ENCODE assay signal across 22 cellular contexts in the genomic region with DNA sequence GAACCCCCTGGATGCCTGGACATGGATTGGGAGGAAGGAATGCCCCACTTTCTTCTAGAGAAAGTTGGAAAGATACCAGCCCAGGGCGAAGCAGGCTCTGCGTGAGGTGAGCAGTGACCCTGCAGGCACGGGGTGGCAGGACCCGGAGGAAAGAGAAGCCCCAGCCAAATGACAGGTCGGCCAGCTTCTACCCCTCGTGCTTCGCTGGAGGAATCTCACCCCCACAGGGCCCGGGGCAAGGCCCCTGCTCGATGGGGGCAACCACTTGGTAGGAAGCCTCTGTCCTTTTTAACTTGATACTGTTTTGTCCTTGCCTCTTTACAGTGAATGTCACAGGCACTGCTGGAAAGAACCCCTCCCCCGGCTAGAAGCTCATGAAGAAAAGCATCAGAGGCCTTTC.
"Had no signal": no experiment of that assay in that cellular context is flagged by ENCODE, and none has a peak within 500 bp of the region (broad histone marks: within the 10 kb centered on the region; RNA-seq: fewer than 3 reads in every experiment).

No MANE protein-coding gene starts in this region.

- H3K27me3 Mint-ChIP-seq: activated naive CD4-positive, alpha-beta T cell treated with anti-CD3 and anti-CD28 coated beads, Interleukin-2, amount 50 U/mL, for 24 hours had no signal

- H3K4me3 Mint-ChIP-seq: activated naive CD4-positive, alpha-beta T cell treated with anti-CD3 and anti-CD28 coated beads, Interleukin-2, amount 50 U/mL, for 24 hours; T-helper 2 cell treated with Interferon-gamma antibody and Interleukin-4, amounts not matched to agents 5 μg/mL and 100 μg/mL, for 36 hours had no signal

- H3K9me3 Mint-ChIP-seq: activated naive CD4-positive, alpha-beta T cell treated with anti-CD3 and anti-CD28 coated beads, Interleukin-2, amount 50 U/mL, for 24 hours; T-helper 2 cell treated with Interferon-gamma antibody and Interleukin-4, amounts not matched to agents 5 μg/mL and 100 μg/mL, for 36 hours had no signal

- H3K27ac ChIP-seq: body of pancreas, coronary artery, neutrophil, suprapubic skin, upper lobe of right lung had no signal

- H3K36me3 ChIP-seq: neutrophil, suprapubic skin, upper lobe of right lung had no signal

- ATAC-seq: body of pancreas, left cardiac atrium, upper lobe of right lung had no signal

- DNase-seq: activated CD4-positive, alpha-beta T cell treated with anti-CD3 and anti-CD28 coated beads, Interleukin-2, amount 50 U/mL, for 1 hour; activated T-cell treated with anti-CD3 and anti-CD28 coated beads, Interleukin-2, amount 50 U/mL, for 1 hour; amniotic stem cell; body of pancreas; central memory CD4-positive, alpha-beta T cell; effector CD8-positive, alpha-beta T cell; foreskin melanocyte; left cardiac atrium; midbrain; posterior cingulate gyrus; retina; stimulated activated CD4-positive, alpha-beta T cell treated with anti-CD3 and anti-CD28 coated beads, Interleukin-15, amount 100 ng/mL, for 24 hours; stimulated activated CD4-positive, alpha-beta T cell treated with anti-CD3 and anti-CD28 coated beads, Interleukin-4, amount 100 ng/mL, for 1 hour; stimulated activated naive CD4-positive, alpha-beta T cell treated with Interleukin-2 at 50 U/mL for 16 hours; SW 1271; upper lobe of right lung had no signal

- H3K4me1 ChIP-seq: body of pancreas had no signal

- H3K4me3 ChIP-seq: body of pancreas, coronary artery, lung, suprapubic skin, upper lobe of right lung had no signal

- H3K27me3 ChIP-seq: body of pancreas, neutrophil, suprapubic skin, upper lobe of right lung had no signal

- H3K27ac Mint-ChIP-seq: activated naive CD4-positive, alpha-beta T cell treated with anti-CD3 and anti-CD28 coated beads, Interleukin-2, amount 50 U/mL, for 24 hours; T-helper 2 cell treated with Interferon-gamma antibody and Interleukin-4, amounts not matched to agents 5 μg/mL and 100 μg/mL, for 36 hours had no signal
